9 cellular contexts compared by ENCODE assay signal in genomic region chr12:1644523-1645438, GRCh38. TPM values are rescaled to one million over a fixed set of nuclear protein-coding genes. Genes with fewer than 3 reads are reported as not detected.
DNase-seq lines count a peak whose midpoint lies in the region; ATAC-seq and TF ChIP-seq lines count a peak whose summit lies in the region.
"Had no signal": no experiment of that assay in that cellular context is flagged by ENCODE, and none has a peak within 500 bp of the region (broad histone marks: within the 10 kb centered on the region; RNA-seq: fewer than 3 reads in every experiment).

No MANE protein-coding gene starts in this region.

- H3K36me3 ChIP-seq in fibroblast of lung (ENCODE audit: control insufficient read depth, insufficient read depth, low read length) (peaks cover 17% of the 10 kb centered on the region), MG63 (peaks cover 93% of the 10 kb centered on the region)

- H3K9me3 ChIP-seq in fibroblast of lung (ENCODE audit: control insufficient read depth, insufficient read depth, low read depth, low read length) (no peaks in the 10 kb centered on the region), MG63 (no peaks in the 10 kb centered on the region)

- H3K27me3 ChIP-seq in fibroblast of lung (ENCODE audit: control insufficient read depth, insufficient read depth, low read length) (no peaks in the 10 kb centered on the region), MG63 (no peaks in the 10 kb centered on the region)

- peaks cover 28% of the 10 kb centered on the region for H3K36me3 Mint-ChIP-seq in osteocyte (ENCODE audit: unreplicated experiment)

- H3K4me1 Mint-ChIP-seq in osteocyte (ENCODE audit: unreplicated experiment): peaks cover 11% of the 10 kb centered on the region

- no peak overlapping the region for H2AFZ ChIP-seq in fibroblast of lung (ENCODE audit: low read length)

- H3K4me3 ChIP-seq in fibroblast of lung (replicated peaks in 1 of 4; ENCODE audit: control extremely low read depth in 1 of 4, insufficient read depth in 1 of 4, low read depth in 3 of 4, low read length in 4 of 4): no peak overlapping the region
- no peak overlapping the region for H3K4me3 ChIP-seq in MG63

- TF ChIP-seq CTCF in fibroblast of lung (conservative IDR thresholded peaks at IDR 0.05 in 1 of 2, IDR thresholded peaks at IDR 0.05 in 1 of 2; ENCODE audit: low read depth in 1 of 2, low read length in 2 of 2) (no peak), osteocyte (IDR thresholded peaks at IDR 0.05) (no peak)

- no peaks in the 10 kb centered on the region for H4K20me1 ChIP-seq in fibroblast of lung (ENCODE audit: control insufficient read depth, extremely low read depth, insufficient read depth, low read length)

- peaks cover 13% of the 10 kb centered on the region for H3K4me1 ChIP-seq in fibroblast of lung (ENCODE audit: control insufficient read depth, extremely low read depth, insufficient read depth, low read length)

- peak overlapping the region; percentile 80 for H3K27ac ChIP-seq in fibroblast of lung (ENCODE audit: insufficient read depth, low read length)

- H3K79me2 ChIP-seq in fibroblast of lung (ENCODE audit: control insufficient read depth, insufficient read depth, low read length): peaks cover 13% of the 10 kb centered on the region

- no peak overlapping the region for H3K4me3 Mint-ChIP-seq in osteocyte (ENCODE audit: unreplicated experiment)

- DNase-seq in DMS79 treated with DMSO at 0.1 percent for 48 hours (lab: John Stamatoyannopoulos, UW) (peak; percentile 82), NCI-H748 (lab: John Stamatoyannopoulos, UW; ENCODE audit: unreplicated experiment) (peak; percentile 80), fibroblast of lung (ENCODE audit: low read depth in 2 of 2) (peak; percentile 80 to 89), osteocyte (ENCODE audit: extremely low spot score, unreplicated experiment) (no peak), MV-4-11 (lab: John Stamatoyannopoulos, UW) (no peak), MG63 (no peak)
- no peak for DNase-seq in activated naive CD4-positive, alpha-beta T cell treated with anti-CD3 and anti-CD28 coated beads, Interleukin-2, amount 50 U/mL, for 16 hours
- DNase-seq: Karpas-422 had no signal

- no peak for ATAC-seq in HG02678 (IDR thresholded peaks at IDR 0.05; ENCODE audit: unreplicated experiment)

- H3K9me3 Mint-ChIP-seq in osteocyte (ENCODE audit: unreplicated experiment): no peaks in the 10 kb centered on the region

- H3K27ac Mint-ChIP-seq in osteocyte (ENCODE audit: unreplicated experiment): peak overlapping the region; percentile 27

- H3K27me3 Mint-ChIP-seq in osteocyte (ENCODE audit: unreplicated experiment): no peaks in the 10 kb centered on the region

- peak overlapping the region; percentile 78 for H3K4me2 ChIP-seq in fibroblast of lung (ENCODE audit: extremely low read depth, insufficient read depth, low read length)

- H3K9ac ChIP-seq in fibroblast of lung (ENCODE audit: insufficient read depth, low read length): peak overlapping the region; percentile 47

RNA-seq across cellular contexts. Expression of gene WNT5B, which starts 15.8 kb away (rescaled TPM):
- total RNA-seq in fibroblast of lung (40.3 and 105 TPM in 2 replicates), osteocyte (88.7 and 99.5 TPM in 2 replicates)
- polyA plus RNA-seq in fibroblast of lung: 46.9 and 86.1 TPM in 2 replicates
- 61.7 and 116 TPM in 2 replicates for polyA plus RNA-seq in fibroblast of lung (2012)
- polyA minus RNA-seq in fibroblast of lung (ENCODE audit: low replicate concordance): 62.7 and 175 TPM in 2 replicates
- total RNA-seq in MG63 (2014; rRNA removed; shearing (Covaris generic); ENCODE audit: low replicate concordance): 208 and 341 TPM in 2 replicates

RNA-seq across cellular contexts. Expression of gene ADIPOR2, which starts 46.1 kb away (rescaled TPM):
- total RNA-seq in fibroblast of lung (29.8 and 46.1 TPM in 2 replicates), osteocyte (40.2 and 43.5 TPM in 2 replicates)
- 33.5 and 43.1 TPM in 2 replicates for polyA plus RNA-seq in fibroblast of lung
- 36.1 and 43.0 TPM in 2 replicates for polyA plus RNA-seq in fibroblast of lung (2012)
- polyA minus RNA-seq in fibroblast of lung (ENCODE audit: low replicate concordance): 35.0 and 51.8 TPM in 2 replicates
- 41.6 and 50.4 TPM in 2 replicates for total RNA-seq in MG63 (2014; rRNA removed; shearing (Covaris generic); ENCODE audit: low replicate concordance)

RNA-seq across cellular contexts. Expression of gene FBXL14, which starts 50.4 kb away (rescaled TPM):
- total RNA-seq in fibroblast of lung: 6.4 TPM in 2 replicates
- polyA plus RNA-seq in fibroblast of lung: 2.6 and 3.7 TPM in 2 replicates
- polyA plus RNA-seq in fibroblast of lung (2012): 3.0 and 4.7 TPM in 2 replicates
- 5.9 and 6.7 TPM in 2 replicates for polyA minus RNA-seq in fibroblast of lung (ENCODE audit: low replicate concordance)
- total RNA-seq in osteocyte: 9.1 and 9.4 TPM in 2 replicates
- 9.1 and 11.9 TPM in 2 replicates for total RNA-seq in MG63 (2014; rRNA removed; shearing (Covaris generic); ENCODE audit: low replicate concordance)

Comparison
In these comparisons a context has a peak if more than half of its experiments do, and no peak if none do; other contexts are left out.
1. DNase-seq: peak in DMS79 treated with DMSO at 0.1 percent for 48 hours (single experiment), NCI-H748 (single experiment) and fibroblast of lung (2 of 2); none in osteocyte (single experiment), activated naive CD4-positive, alpha-beta T cell treated with anti-CD3 and anti-CD28 coated beads, Interleukin-2, amount 50 U/mL, for 16 hours (single experiment), MV-4-11 (single experiment) and MG63 (single experiment).